In the genomic region with DNA sequence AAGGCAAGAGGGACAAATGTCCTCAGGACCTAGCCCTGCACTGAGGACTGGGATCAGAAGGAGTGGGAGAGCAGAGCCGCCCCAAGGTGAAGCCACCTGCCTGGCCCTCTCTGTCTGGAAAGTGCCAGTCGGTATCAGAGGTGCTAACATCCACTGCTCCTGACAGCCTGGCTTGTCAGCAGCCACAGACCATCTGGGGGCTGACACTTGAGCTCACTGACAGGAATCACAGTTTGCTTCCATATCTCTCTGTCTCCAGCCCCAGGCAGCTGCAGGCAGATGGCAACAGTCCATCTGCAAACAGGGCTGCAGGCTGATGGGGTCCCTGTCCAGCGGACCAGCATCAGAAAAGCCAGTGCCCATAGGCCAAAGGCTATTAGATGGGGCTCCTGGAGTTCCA, we compare ENCODE assay signal across 20 cellular contexts. TPM values are rescaled to one million over a fixed set of nuclear protein-coding genes. Genes with fewer than 3 reads are reported as not detected.
"Had no signal": no experiment of that assay in that cellular context is flagged by ENCODE, and none has a peak within 500 bp of the region (broad histone marks: within the 10 kb centered on the region; RNA-seq: fewer than 3 reads in every experiment).

No MANE protein-coding gene starts in this region.

- H3K4me1 ChIP-seq: upper lobe of left lung had no signal

- H3K9me3 Mint-ChIP-seq: activated CD4-positive, alpha-beta T cell treated with anti-CD3 and anti-CD28 coated beads, Interleukin-2, amount 10 ng/mL, durations not matched to agents 7 days and 5 days; activated T-helper 1 cell treated with anti-CD3 and anti-CD28 coated beads, Interleukin-12 subunit alpha, Interleukin-12 subunit beta, Interleukin-2, Interleukin-4 antibody, amounts not matched to agents 30 ng/mL and 10 ng/mL and 1 ng/mL, durations not matched to agents 14 hours and 24 hours and 36 hours; T-helper 2 cell treated with Interferon-gamma antibody and Interleukin-4, amounts not matched to agents 5 μg/mL and 100 μg/mL, for 36 hours had no signal

- H3K36me3 ChIP-seq: cardiac muscle cell, thoracic aorta, upper lobe of left lung had no signal

- H3K27ac ChIP-seq: body of pancreas, cardiac muscle cell, thoracic aorta, upper lobe of left lung, VCaP had no signal

- H3K9me3 ChIP-seq: body of pancreas, thoracic aorta, upper lobe of left lung had no signal

- ATAC-seq: activated CD4-positive, CD25-positive, alpha-beta regulatory T cell treated with anti-CD3 and anti-CD28 coated beads, Interleukin-2, amount 50 U/mL, for 24 hours; activated CD8-positive, alpha-beta T cell treated with anti-CD3 and anti-CD28 coated beads, Interleukin-2, amount 10 ng/mL, durations not matched to agents 7 days and 5 days; body of pancreas; natural killer cell had no signal

- H3K4me1 Mint-ChIP-seq: activated CD4-positive, alpha-beta T cell treated with anti-CD3 and anti-CD28 coated beads, Interleukin-2, amount 10 ng/mL, durations not matched to agents 7 days and 5 days; natural killer cell had no signal

- DNase-seq: activated CD4-positive, alpha-beta T cell treated with anti-CD3 and anti-CD28 coated beads, Interleukin-2, amount 10 ng/mL, durations not matched to agents 7 days and 5 days; activated CD8-positive, alpha-beta T cell treated with anti-CD3 and anti-CD28 coated beads, Interleukin-2, amount 10 ng/mL, durations not matched to agents 7 days and 5 days; activated gamma-delta T cell; activated naive CD4-positive, alpha-beta T cell treated with anti-CD3 and anti-CD28 coated beads, Interleukin-2, amount 50 U/mL, for 16 hours; body of pancreas; kidney; midbrain; natural killer cell; stimulated activated CD4-positive, alpha-beta T cell treated with anti-CD3 and anti-CD28 coated beads, Interleukin-4, amount 100 ng/mL, for 24 hours; stimulated activated naive CD4-positive, alpha-beta T cell treated with Interleukin-2 at 50 U/mL for 16 hours; upper lobe of left lung had no signal

- H3K4me3 ChIP-seq: body of pancreas, cardiac muscle cell, thoracic aorta, upper lobe of left lung had no signal

- H3K36me3 Mint-ChIP-seq: natural killer cell had no signal

- H3K27ac Mint-ChIP-seq: activated CD4-positive, alpha-beta T cell treated with anti-CD3 and anti-CD28 coated beads, Interleukin-2, amount 10 ng/mL, durations not matched to agents 7 days and 5 days; activated CD8-positive, alpha-beta T cell treated with anti-CD3 and anti-CD28 coated beads, Interleukin-2, amount 10 ng/mL, durations not matched to agents 7 days and 5 days; activated T-helper 1 cell treated with anti-CD3 and anti-CD28 coated beads, Interleukin-12 subunit alpha, Interleukin-12 subunit beta, Interleukin-2, Interleukin-4 antibody, amounts not matched to agents 30 ng/mL and 10 ng/mL and 1 ng/mL, durations not matched to agents 14 hours and 24 hours and 36 hours; natural killer cell; progenitor cell of endocrine pancreas; T-helper 2 cell treated with Interferon-gamma antibody and Interleukin-4, amounts not matched to agents 5 μg/mL and 100 μg/mL, for 36 hours had no signal

- H3K4me3 Mint-ChIP-seq: activated CD4-positive, alpha-beta T cell treated with anti-CD3 and anti-CD28 coated beads, Interleukin-2, amount 10 ng/mL, durations not matched to agents 7 days and 5 days; activated CD8-positive, alpha-beta T cell treated with anti-CD3 and anti-CD28 coated beads, Interleukin-2, amount 10 ng/mL, durations not matched to agents 7 days and 5 days; activated T-helper 1 cell treated with anti-CD3 and anti-CD28 coated beads, Interleukin-12 subunit alpha, Interleukin-12 subunit beta, Interleukin-2, Interleukin-4 antibody, amounts not matched to agents 30 ng/mL and 10 ng/mL and 1 ng/mL, durations not matched to agents 14 hours and 24 hours and 36 hours; natural killer cell; T-helper 2 cell treated with Interferon-gamma antibody and Interleukin-4, amounts not matched to agents 5 μg/mL and 100 μg/mL, for 36 hours had no signal

RNA-seq across cellular contexts. Expression of a gene that starts 5.5 kb away (rescaled TPM):
- total RNA-seq: activated CD4-positive, alpha-beta T cell treated with anti-CD3 and anti-CD28 coated beads, Interleukin-2, amount 10 ng/mL, durations not matched to agents 7 days and 5 days; activated CD8-positive, alpha-beta T cell treated with anti-CD3 and anti-CD28 coated beads, Interleukin-2, amount 10 ng/mL, durations not matched to agents 7 days and 5 days; activated T-helper 1 cell treated with anti-CD3 and anti-CD28 coated beads, Interleukin-12 subunit alpha, Interleukin-12 subunit beta, Interleukin-2, Interleukin-4 antibody, amounts not matched to agents 30 ng/mL and 10 ng/mL and 1 ng/mL, durations not matched to agents 14 hours and 24 hours and 36 hours; epithelial cell of proximal tubule; fibroblast of villous mesenchyme; natural killer cell; thoracic aorta had no signal
